ENCODE assay signal across 16 cellular contexts in genomic region chr6:93183513-93183912, GRCh38.
"Had no signal": no experiment of that assay in that cellular context is flagged by ENCODE, and none has a peak within 500 bp of the region (broad histone marks: within the 10 kb centered on the region; RNA-seq: fewer than 3 reads in every experiment).

No MANE protein-coding gene starts in this region.

- H3K36me3 ChIP-seq: ascending aorta, esophagus muscularis mucosa, tibial artery, vagina had no signal

- H3K9me3 Mint-ChIP-seq: neural crest cell; stimulated activated memory B cell treated with anti-CD40 and anti-IgM and Interleukin-4, amounts not matched to agents 10 μg/mL and 1 μg/mL and 100 μg/mL, for 72 hours had no signal

- H3K4me3 ChIP-seq: ascending aorta, esophagus muscularis mucosa, tibial artery, vagina had no signal

- FAIRE-seq: bronchial epithelial cell had no signal

- H3K4me1 Mint-ChIP-seq: neural crest cell; stimulated activated memory B cell treated with anti-CD40 and anti-IgM and Interleukin-4, amounts not matched to agents 10 μg/mL and 1 μg/mL and 100 μg/mL, for 72 hours had no signal

- H3K27me3 Mint-ChIP-seq: activated CD8-positive, alpha-beta T cell treated with anti-CD3 and anti-CD28 coated beads for 36 hours; stimulated activated memory B cell treated with anti-CD40 and anti-IgM and Interleukin-4, amounts not matched to agents 10 μg/mL and 1 μg/mL and 100 μg/mL, for 72 hours had no signal

- H3K4me1 ChIP-seq: ascending aorta, tibial artery, vagina had no signal

- H3K27me3 ChIP-seq: ascending aorta, esophagus muscularis mucosa, tibial artery, vagina had no signal

- H3K36me3 Mint-ChIP-seq: stimulated activated memory B cell treated with anti-CD40 and anti-IgM and Interleukin-4, amounts not matched to agents 10 μg/mL and 1 μg/mL and 100 μg/mL, for 72 hours had no signal

- H3K9me3 ChIP-seq: ascending aorta, esophagus muscularis mucosa, tibial artery, vagina had no signal

- H3K27ac Mint-ChIP-seq: activated CD8-positive, alpha-beta T cell treated with anti-CD3 and anti-CD28 coated beads for 36 hours; activated T-cell treated with anti-CD3 and anti-CD28 coated beads, Interleukin-2, amount 50 U/mL, for 72 hours; stimulated activated memory B cell treated with anti-CD40 and anti-IgM and Interleukin-4, amounts not matched to agents 10 μg/mL and 1 μg/mL and 100 μg/mL, for 72 hours had no signal

- DNase-seq: activated CD4-positive, alpha-beta T cell treated with anti-CD3 and anti-CD28 coated beads for 4 hours; activated CD8-positive, alpha-beta memory T cell treated with anti-CD3 and anti-CD28 coated beads, Interleukin-2, amount 50 U/mL, for 4 hours; activated CD8-positive, alpha-beta T cell treated with anti-CD3 and anti-CD28 coated beads for 36 hours; activated T-cell treated with anti-CD3 and anti-CD28 coated beads, Interleukin-2, amount 50 U/mL, for 72 hours; foreskin melanocyte; kidney; right cardiac atrium; stimulated activated CD4-positive, alpha-beta T cell treated with anti-CD3 and anti-CD28 coated beads, Interleukin-1b, Interleukin-23, amount 100 ng/mL, for 48 hours; T-helper 9 cell; tibial artery had no signal

- H3K27ac ChIP-seq: ascending aorta, esophagus muscularis mucosa, tibial artery, vagina had no signal

- ATAC-seq: activated CD8-positive, alpha-beta T cell treated with anti-CD3 and anti-CD28 coated beads for 36 hours; activated T-cell treated with anti-CD3 and anti-CD28 coated beads, Interleukin-2, amount 50 U/mL, for 72 hours; right cardiac atrium; stimulated activated memory B cell treated with anti-CD40 and anti-IgM and Interleukin-4, amounts not matched to agents 10 μg/mL and 1 μg/mL and 100 μg/mL, for 72 hours had no signal

- H3K4me3 Mint-ChIP-seq: activated CD8-positive, alpha-beta T cell treated with anti-CD3 and anti-CD28 coated beads for 36 hours; activated T-cell treated with anti-CD3 and anti-CD28 coated beads, Interleukin-2, amount 50 U/mL, for 72 hours; neural crest cell; stimulated activated memory B cell treated with anti-CD40 and anti-IgM and Interleukin-4, amounts not matched to agents 10 μg/mL and 1 μg/mL and 100 μg/mL, for 72 hours had no signal
